ENCODE assay signal across 1 cellular context in the genomic region with DNA sequence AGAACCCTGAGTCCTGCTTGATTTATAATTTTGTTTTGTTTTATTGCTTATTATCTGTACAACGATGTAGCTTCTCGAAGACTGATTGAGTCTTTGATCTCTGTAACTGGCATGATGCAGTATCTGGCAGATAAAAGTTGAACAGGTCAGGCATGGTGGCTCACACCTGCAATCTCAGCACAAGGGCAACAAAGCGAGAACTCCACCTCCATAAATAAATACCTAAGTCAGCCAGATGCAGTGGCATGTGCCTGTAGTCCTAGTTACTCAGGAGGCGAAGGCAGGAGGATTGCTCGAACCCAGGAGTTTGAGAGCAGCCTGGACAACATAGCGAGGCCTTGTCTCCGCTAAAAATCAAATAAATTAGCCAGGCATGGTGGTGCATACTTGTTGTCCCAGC.
TF ChIP-seq lines count a peak whose summit lies in the region.

No MANE protein-coding gene starts in this region.

TF ChIP-seq in HepG2, 621 proteins besides CTCF, POLR2A, EP300 and RAD21:
- TF ChIP-seq, protein P1, sequence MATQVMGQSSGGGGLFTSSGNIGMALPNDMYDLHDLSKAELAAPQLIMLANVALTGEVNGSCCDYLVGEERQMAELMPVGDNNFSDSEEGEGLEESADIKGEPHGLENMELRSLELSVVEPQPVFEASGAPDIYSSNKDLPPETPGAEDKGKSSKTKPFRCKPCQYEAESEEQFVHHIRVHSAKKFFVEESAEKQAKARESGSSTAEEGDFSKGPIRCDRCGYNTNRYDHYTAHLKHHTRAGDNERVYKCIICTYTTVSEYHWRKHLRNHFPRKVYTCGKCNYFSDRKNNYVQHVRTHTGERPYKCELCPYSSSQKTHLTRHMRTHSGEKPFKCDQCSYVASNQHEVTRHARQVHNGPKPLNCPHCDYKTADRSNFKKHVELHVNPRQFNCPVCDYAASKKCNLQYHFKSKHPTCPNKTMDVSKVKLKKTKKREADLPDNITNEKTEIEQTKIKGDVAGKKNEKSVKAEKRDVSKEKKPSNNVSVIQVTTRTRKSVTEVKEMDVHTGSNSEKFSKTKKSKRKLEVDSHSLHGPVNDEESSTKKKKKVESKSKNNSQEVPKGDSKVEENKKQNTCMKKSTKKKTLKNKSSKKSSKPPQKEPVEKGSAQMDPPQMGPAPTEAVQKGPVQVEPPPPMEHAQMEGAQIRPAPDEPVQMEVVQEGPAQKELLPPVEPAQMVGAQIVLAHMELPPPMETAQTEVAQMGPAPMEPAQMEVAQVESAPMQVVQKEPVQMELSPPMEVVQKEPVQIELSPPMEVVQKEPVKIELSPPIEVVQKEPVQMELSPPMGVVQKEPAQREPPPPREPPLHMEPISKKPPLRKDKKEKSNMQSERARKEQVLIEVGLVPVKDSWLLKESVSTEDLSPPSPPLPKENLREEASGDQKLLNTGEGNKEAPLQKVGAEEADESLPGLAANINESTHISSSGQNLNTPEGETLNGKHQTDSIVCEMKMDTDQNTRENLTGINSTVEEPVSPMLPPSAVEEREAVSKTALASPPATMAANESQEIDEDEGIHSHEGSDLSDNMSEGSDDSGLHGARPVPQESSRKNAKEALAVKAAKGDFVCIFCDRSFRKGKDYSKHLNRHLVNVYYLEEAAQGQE (IDR thresholded peaks at IDR 0.05; ENCODE audit: borderline replicate concordance in 1 of 2, low read depth in 1 of 2, low read length in 2 of 2), result no peak
- TF ChIP-seq NONO (IDR thresholded peaks at IDR 0.05), result no peak
- TF ChIP-seq NONO (CRISPR knock-in tag; conservative IDR thresholded peaks at IDR 0.05), result no peak
- no peak for TF ChIP-seq ZNF451 (CRISPR knock-in tag; IDR thresholded peaks at IDR 0.05)
- TF ChIP-seq MTF2 (CRISPR knock-in tag; IDR thresholded peaks at IDR 0.05; ENCODE audit: borderline replicate concordance), result no peak
- TF ChIP-seq, protein P2, sequence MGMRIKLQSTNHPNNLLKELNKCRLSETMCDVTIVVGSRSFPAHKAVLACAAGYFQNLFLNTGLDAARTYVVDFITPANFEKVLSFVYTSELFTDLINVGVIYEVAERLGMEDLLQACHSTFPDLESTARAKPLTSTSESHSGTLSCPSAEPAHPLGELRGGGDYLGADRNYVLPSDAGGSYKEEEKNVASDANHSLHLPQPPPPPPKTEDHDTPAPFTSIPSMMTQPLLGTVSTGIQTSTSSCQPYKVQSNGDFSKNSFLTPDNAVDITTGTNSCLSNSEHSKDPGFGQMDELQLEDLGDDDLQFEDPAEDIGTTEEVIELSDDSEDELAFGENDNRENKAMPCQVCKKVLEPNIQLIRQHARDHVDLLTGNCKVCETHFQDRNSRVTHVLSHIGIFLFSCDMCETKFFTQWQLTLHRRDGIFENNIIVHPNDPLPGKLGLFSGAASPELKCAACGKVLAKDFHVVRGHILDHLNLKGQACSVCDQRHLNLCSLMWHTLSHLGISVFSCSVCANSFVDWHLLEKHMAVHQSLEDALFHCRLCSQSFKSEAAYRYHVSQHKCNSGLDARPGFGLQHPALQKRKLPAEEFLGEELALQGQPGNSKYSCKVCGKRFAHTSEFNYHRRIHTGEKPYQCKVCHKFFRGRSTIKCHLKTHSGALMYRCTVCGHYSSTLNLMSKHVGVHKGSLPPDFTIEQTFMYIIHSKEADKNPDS (CRISPR knock-in tag; IDR thresholded peaks at IDR 0.05), result no peak
- TF ChIP-seq, protein P3, sequence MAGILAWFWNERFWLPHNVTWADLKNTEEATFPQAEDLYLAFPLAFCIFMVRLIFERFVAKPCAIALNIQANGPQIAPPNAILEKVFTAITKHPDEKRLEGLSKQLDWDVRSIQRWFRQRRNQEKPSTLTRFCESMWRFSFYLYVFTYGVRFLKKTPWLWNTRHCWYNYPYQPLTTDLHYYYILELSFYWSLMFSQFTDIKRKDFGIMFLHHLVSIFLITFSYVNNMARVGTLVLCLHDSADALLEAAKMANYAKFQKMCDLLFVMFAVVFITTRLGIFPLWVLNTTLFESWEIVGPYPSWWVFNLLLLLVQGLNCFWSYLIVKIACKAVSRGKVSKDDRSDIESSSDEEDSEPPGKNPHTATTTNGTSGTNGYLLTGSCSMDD (CRISPR knock-in tag; IDR thresholded peaks at IDR 0.05), result no peak
- TF ChIP-seq, protein P4, sequence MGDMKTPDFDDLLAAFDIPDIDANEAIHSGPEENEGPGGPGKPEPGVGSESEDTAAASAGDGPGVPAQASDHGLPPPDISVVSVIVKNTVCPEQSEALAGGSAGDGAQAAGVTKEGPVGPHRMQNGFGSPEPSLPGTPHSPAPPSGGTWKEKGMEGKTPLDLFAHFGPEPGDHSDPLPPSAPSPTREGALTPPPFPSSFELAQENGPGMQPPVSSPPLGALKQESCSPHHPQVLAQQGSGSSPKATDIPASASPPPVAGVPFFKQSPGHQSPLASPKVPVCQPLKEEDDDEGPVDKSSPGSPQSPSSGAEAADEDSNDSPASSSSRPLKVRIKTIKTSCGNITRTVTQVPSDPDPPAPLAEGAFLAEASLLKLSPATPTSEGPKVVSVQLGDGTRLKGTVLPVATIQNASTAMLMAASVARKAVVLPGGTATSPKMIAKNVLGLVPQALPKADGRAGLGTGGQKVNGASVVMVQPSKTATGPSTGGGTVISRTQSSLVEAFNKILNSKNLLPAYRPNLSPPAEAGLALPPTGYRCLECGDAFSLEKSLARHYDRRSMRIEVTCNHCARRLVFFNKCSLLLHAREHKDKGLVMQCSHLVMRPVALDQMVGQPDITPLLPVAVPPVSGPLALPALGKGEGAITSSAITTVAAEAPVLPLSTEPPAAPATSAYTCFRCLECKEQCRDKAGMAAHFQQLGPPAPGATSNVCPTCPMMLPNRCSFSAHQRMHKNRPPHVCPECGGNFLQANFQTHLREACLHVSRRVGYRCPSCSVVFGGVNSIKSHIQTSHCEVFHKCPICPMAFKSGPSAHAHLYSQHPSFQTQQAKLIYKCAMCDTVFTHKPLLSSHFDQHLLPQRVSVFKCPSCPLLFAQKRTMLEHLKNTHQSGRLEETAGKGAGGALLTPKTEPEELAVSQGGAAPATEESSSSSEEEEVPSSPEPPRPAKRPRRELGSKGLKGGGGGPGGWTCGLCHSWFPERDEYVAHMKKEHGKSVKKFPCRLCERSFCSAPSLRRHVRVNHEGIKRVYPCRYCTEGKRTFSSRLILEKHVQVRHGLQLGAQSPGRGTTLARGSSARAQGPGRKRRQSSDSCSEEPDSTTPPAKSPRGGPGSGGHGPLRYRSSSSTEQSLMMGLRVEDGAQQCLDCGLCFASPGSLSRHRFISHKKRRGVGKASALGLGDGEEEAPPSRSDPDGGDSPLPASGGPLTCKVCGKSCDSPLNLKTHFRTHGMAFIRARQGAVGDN (CRISPR knock-in tag; IDR thresholded peaks at IDR 0.05), result no peak
- no peak for TF ChIP-seq ZNF777 (CRISPR knock-in tag; IDR thresholded peaks at IDR 0.05)
